Comparison of ENCODE assay signal across 25 cellular contexts in the genomic region with DNA sequence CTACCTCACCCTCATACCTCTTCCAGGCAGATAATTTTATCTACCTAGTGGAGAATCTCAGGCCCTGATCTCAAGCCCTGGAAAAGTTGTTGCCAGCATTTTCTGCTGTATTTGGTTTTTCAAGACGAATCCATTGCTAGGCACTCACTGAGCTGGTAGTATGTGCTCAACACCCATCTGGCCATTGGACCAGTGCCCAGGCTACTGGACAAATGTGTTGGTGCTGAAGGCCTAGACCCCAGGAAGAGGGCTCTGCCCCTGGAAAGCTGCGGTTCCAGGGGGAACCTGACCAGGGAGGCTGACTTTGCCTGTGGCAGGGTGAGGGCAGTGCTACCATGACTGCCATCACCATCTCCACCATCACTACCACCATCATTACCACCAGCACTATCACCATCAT.
"Had no signal": no experiment of that assay in that cellular context is flagged by ENCODE, and none has a peak within 500 bp of the region (broad histone marks: within the 10 kb centered on the region; RNA-seq: fewer than 3 reads in every experiment).

No MANE protein-coding gene starts in this region.

- H3K36me3 ChIP-seq: ascending aorta, MG63 had no signal

- H3K27me3 ChIP-seq: ascending aorta, body of pancreas, MG63 had no signal

- H3K4me3 Mint-ChIP-seq: activated B cell treated with CpG ODN at 0.5 μM for 24 hours; activated CD4-positive, alpha-beta T cell treated with anti-CD3 and anti-CD28 coated beads, Interleukin-2, amount 10 ng/mL, durations not matched to agents 24 days and 14 days; activated CD8-positive, alpha-beta memory T cell treated with anti-CD3 and anti-CD28 coated beads, Interleukin-2, amount 10 ng/mL, durations not matched to agents 7 days and 5 days; activated naive CD4-positive, alpha-beta T cell treated with anti-CD3 and anti-CD28 coated beads, Interleukin-2, amount 50 U/mL, for 24 hours; activated T-cell treated with anti-CD3 and anti-CD28 coated beads, Interleukin-2, amount 50 U/mL, for 24 hours; activated T-helper 1 cell treated with anti-CD3 and anti-CD28 coated beads, Interleukin-12 subunit alpha, Interleukin-12 subunit beta, Interleukin-2, Interleukin-4 antibody, amounts not matched to agents 30 ng/mL and 10 ng/mL and 1 ng/mL, durations not matched to agents 14 hours and 24 hours and 36 hours; T-helper 17 cell had no signal

- H3K9me3 ChIP-seq: ascending aorta, body of pancreas, MG63 had no signal

- H3K27me3 Mint-ChIP-seq: activated B cell treated with CpG ODN at 0.5 μM for 24 hours; activated CD4-positive, alpha-beta T cell treated with anti-CD3 and anti-CD28 coated beads, Interleukin-2, amount 10 ng/mL, durations not matched to agents 24 days and 14 days; activated CD8-positive, alpha-beta memory T cell treated with anti-CD3 and anti-CD28 coated beads, Interleukin-2, amount 10 ng/mL, durations not matched to agents 7 days and 5 days; activated naive CD4-positive, alpha-beta T cell treated with anti-CD3 and anti-CD28 coated beads, Interleukin-2, amount 50 U/mL, for 24 hours; T-helper 17 cell had no signal

- H3K27ac ChIP-seq: ascending aorta, body of pancreas had no signal

- H3K36me3 Mint-ChIP-seq: activated CD8-positive, alpha-beta memory T cell treated with anti-CD3 and anti-CD28 coated beads, Interleukin-2, amount 10 ng/mL, durations not matched to agents 7 days and 5 days; activated naive CD4-positive, alpha-beta T cell treated with anti-CD3 and anti-CD28 coated beads, Interleukin-2, amount 50 U/mL, for 24 hours had no signal

- ATAC-seq: activated CD8-positive, alpha-beta memory T cell treated with anti-CD3 and anti-CD28 coated beads, Interleukin-2, amount 10 ng/mL, durations not matched to agents 7 days and 5 days; body of pancreas; T-helper 17 cell had no signal

- H3K9me3 Mint-ChIP-seq: activated B cell treated with CpG ODN at 0.5 μM for 24 hours; activated naive CD4-positive, alpha-beta T cell treated with anti-CD3 and anti-CD28 coated beads, Interleukin-2, amount 50 U/mL, for 24 hours had no signal

- H3K27ac Mint-ChIP-seq: activated B cell treated with CpG ODN at 0.5 μM for 24 hours; activated CD4-positive, alpha-beta T cell treated with anti-CD3 and anti-CD28 coated beads, Interleukin-2, amount 10 ng/mL, durations not matched to agents 24 days and 14 days; activated CD8-positive, alpha-beta memory T cell treated with anti-CD3 and anti-CD28 coated beads, Interleukin-2, amount 10 ng/mL, durations not matched to agents 7 days and 5 days; activated naive CD4-positive, alpha-beta T cell treated with anti-CD3 and anti-CD28 coated beads, Interleukin-2, amount 50 U/mL, for 24 hours; activated T-cell treated with anti-CD3 and anti-CD28 coated beads, Interleukin-2, amount 50 U/mL, for 24 hours; activated T-helper 1 cell treated with anti-CD3 and anti-CD28 coated beads, Interleukin-12 subunit alpha, Interleukin-12 subunit beta, Interleukin-2, Interleukin-4 antibody, amounts not matched to agents 30 ng/mL and 10 ng/mL and 1 ng/mL, durations not matched to agents 14 hours and 24 hours and 36 hours; T-helper 17 cell had no signal

- H3K4me3 ChIP-seq: ascending aorta, body of pancreas, MG63 had no signal

- DNase-seq: activated B cell treated with CpG ODN at 0.5 μM for 24 hours; activated CD4-positive, alpha-beta T cell treated with anti-CD3 and anti-CD28 coated beads for 1 hour; activated CD4-positive, alpha-beta T cell treated with anti-CD3 and anti-CD28 coated beads, Interleukin-2, amount 10 ng/mL, durations not matched to agents 24 days and 14 days; activated CD4-positive, alpha-beta T cell treated with anti-CD3 and anti-CD28 coated beads, Interleukin-2, amount 50 U/mL, for 48 hours; activated CD8-positive, alpha-beta memory T cell treated with anti-CD3 and anti-CD28 coated beads, Interleukin-2, amount 10 ng/mL, durations not matched to agents 7 days and 5 days; activated effector memory CD4-positive, alpha-beta T cell treated with Interleukin-2 at 50 U/mL for 16 hours; activated naive CD4-positive, alpha-beta T cell; activated T-cell treated with anti-CD3 and anti-CD28 coated beads, Interleukin-2, amount 50 U/mL, for 24 hours; body of pancreas; MG63; NCI-H1105; NCI-H1436 treated with DMSO at 0.1 percent for 48 hours; NCI-H187; NCI-H2081 treated with DMSO at 0.1 percent for 48 hours; NCI-H2171; NCI-H2227 treated with DMSO at 0.1 percent for 48 hours; NCI-H446 treated with DMSO at 0.1 percent for 48 hours; NCI-H524 treated with DMSO at 0.1 percent for 48 hours; NCI-H748 treated with DMSO at 0.1 percent for 48 hours; SIG-M5; T-helper 17 cell; T-helper 9 cell had no signal

- H3K4me1 Mint-ChIP-seq: activated B cell treated with CpG ODN at 0.5 μM for 24 hours; activated CD4-positive, alpha-beta T cell treated with anti-CD3 and anti-CD28 coated beads, Interleukin-2, amount 10 ng/mL, durations not matched to agents 24 days and 14 days; activated CD8-positive, alpha-beta memory T cell treated with anti-CD3 and anti-CD28 coated beads, Interleukin-2, amount 10 ng/mL, durations not matched to agents 7 days and 5 days; activated naive CD4-positive, alpha-beta T cell treated with anti-CD3 and anti-CD28 coated beads, Interleukin-2, amount 50 U/mL, for 24 hours had no signal
